ENCODE assay signal across 1 cellular context in the genomic region with DNA sequence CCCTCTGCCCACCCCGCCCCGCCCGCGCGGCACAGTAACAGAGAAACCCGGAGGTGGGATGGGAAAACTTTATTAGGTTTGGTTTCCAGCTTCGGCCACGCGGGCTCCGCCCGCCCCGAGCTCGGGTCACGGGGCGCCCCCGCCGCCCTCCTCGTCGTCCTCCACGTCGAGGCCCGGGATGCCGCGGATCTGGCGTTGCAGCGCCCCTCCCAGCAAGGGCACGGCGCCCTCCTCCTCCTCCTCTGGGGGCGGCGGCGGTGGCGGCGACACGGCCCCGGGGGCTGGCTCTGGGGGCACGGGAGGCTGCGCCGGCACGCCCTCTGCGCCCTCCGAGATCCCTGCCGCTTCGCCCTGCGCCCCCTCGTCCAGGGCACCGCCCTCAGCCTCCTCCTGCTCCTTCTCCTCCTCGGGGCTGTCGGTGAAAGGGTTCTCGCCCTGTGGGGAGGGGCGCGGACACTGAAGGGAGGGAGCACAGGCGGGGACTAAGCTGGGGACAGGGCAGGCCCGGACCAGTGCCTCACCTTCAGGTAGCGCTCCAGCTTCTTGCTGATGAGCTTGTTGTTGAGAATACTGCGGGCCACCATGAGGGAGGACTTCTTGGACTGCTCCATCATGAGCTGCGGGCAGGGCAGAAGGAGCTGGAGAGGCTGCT.
TF ChIP-seq lines count a peak whose summit lies in the region.

No MANE protein-coding gene starts in this region.

TF ChIP-seq in liver, 16 proteins besides CTCF, POLR2A, EP300 and RAD21 (continued from another document):
- TF ChIP-seq, protein P1, sequence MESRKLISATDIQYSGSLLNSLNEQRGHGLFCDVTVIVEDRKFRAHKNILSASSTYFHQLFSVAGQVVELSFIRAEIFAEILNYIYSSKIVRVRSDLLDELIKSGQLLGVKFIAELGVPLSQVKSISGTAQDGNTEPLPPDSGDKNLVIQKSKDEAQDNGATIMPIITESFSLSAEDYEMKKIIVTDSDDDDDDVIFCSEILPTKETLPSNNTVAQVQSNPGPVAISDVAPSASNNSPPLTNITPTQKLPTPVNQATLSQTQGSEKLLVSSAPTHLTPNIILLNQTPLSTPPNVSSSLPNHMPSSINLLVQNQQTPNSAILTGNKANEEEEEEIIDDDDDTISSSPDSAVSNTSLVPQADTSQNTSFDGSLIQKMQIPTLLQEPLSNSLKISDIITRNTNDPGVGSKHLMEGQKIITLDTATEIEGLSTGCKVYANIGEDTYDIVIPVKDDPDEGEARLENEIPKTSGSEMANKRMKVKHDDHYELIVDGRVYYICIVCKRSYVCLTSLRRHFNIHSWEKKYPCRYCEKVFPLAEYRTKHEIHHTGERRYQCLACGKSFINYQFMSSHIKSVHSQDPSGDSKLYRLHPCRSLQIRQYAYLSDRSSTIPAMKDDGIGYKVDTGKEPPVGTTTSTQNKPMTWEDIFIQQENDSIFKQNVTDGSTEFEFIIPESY (IDR thresholded peaks at IDR 0.05), result no peak
- TF ChIP-seq YY1 (IDR thresholded peaks at IDR 0.05) (no peak), HNF4A (conservative IDR thresholded peaks at IDR 0.05) (no peak), EGR1 (IDR thresholded peaks at IDR 0.05; ENCODE audit: low read depth in 2 of 2) (no peak), SP1 (IDR thresholded peaks at IDR 0.05) (no peak), JUND (IDR thresholded peaks at IDR 0.05) (no peak)
